Comparison of ENCODE assay signal across 18 cellular contexts in the genomic region with DNA sequence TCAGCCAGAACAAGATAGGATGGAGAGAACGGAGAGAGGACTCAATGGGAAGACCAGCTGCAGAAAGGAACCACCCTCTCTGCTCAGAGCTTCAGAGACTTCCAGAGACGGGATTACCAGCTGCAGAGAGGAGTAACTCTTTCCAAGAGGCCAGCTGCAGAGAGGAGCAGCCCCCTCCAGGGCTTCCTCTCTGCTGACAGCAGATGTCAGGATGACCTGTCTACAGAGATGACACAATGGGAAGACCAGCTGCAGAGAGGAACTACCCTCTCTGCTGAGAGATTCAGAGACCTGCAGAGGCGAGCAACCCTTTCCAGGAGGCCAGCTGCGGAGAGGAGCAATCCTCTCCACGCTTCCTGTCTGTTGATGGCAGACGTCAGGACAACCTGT.
"Had no signal": no experiment of that assay in that cellular context is flagged by ENCODE, and none has a peak within 500 bp of the region (broad histone marks: within the 10 kb centered on the region; RNA-seq: fewer than 3 reads in every experiment).

No MANE protein-coding gene starts in this region.

- H3K27ac ChIP-seq: psoas muscle, right lobe of liver, VCaP had no signal

- H3K4me1 Mint-ChIP-seq: neural crest cell had no signal

- ATAC-seq: activated CD8-positive, alpha-beta memory T cell treated with anti-CD3 and anti-CD28 coated beads, Interleukin-2, amount 10 ng/mL, durations not matched to agents 7 days and 5 days; activated naive CD4-positive, alpha-beta T cell treated with anti-CD3 and anti-CD28 coated beads, Interleukin-2, amount 50 U/mL, for 72 hours; activated T-cell treated with anti-CD3 and anti-CD28 coated beads, Interleukin-2, amount 50 U/mL, for 4 hours; stimulated activated naive CD8-positive, alpha-beta T cell treated with anti-CD3 and anti-CD28 coated beads, Interleukin-15, amount 100 ng/mL, for 72 hours had no signal

- DNase-seq: activated CD4-positive, alpha-beta memory T cell treated with anti-CD3 and anti-CD28 coated beads for 36 hours; activated CD4-positive, alpha-beta T cell treated with anti-CD3 and anti-CD28 coated beads for 1 hour; activated CD8-positive, alpha-beta memory T cell treated with anti-CD3 and anti-CD28 coated beads, Interleukin-2, amount 10 ng/mL, durations not matched to agents 7 days and 5 days; activated effector memory CD4-positive, alpha-beta T cell treated with anti-CD3 and anti-CD28 coated beads, Interleukin-2, amount 50 U/mL, for 16 hours; activated T-cell treated with anti-CD3 and anti-CD28 coated beads, Interleukin-2, amount 50 U/mL, for 4 hours; central memory CD4-positive, alpha-beta T cell; effector memory CD4-positive, alpha-beta T cell; foreskin fibroblast; glutamatergic neuron; midbrain; psoas muscle; right lobe of liver; stimulated activated naive CD8-positive, alpha-beta T cell treated with anti-CD3 and anti-CD28 coated beads, Interleukin-15, amount 100 ng/mL, for 72 hours had no signal

- H3K9me3 ChIP-seq: psoas muscle, right lobe of liver had no signal

- H3K9me3 Mint-ChIP-seq: activated CD4-positive, alpha-beta memory T cell treated with anti-CD3 and anti-CD28 coated beads for 36 hours; activated naive CD4-positive, alpha-beta T cell treated with anti-CD3 and anti-CD28 coated beads, Interleukin-2, amount 50 U/mL, for 72 hours; neural crest cell; stimulated activated naive CD8-positive, alpha-beta T cell treated with anti-CD3 and anti-CD28 coated beads, Interleukin-15, amount 100 ng/mL, for 72 hours; type B pancreatic cell had no signal

- H3K27me3 ChIP-seq: right lobe of liver had no signal

- H3K4me1 ChIP-seq: psoas muscle, right lobe of liver had no signal

- H3K36me3 Mint-ChIP-seq: activated CD4-positive, alpha-beta memory T cell treated with anti-CD3 and anti-CD28 coated beads for 36 hours; activated CD8-positive, alpha-beta memory T cell treated with anti-CD3 and anti-CD28 coated beads, Interleukin-2, amount 10 ng/mL, durations not matched to agents 7 days and 5 days; activated naive CD4-positive, alpha-beta T cell treated with anti-CD3 and anti-CD28 coated beads, Interleukin-2, amount 50 U/mL, for 72 hours; type B pancreatic cell had no signal

- H3K4me3 Mint-ChIP-seq: activated CD4-positive, alpha-beta memory T cell treated with anti-CD3 and anti-CD28 coated beads for 36 hours; activated CD8-positive, alpha-beta memory T cell treated with anti-CD3 and anti-CD28 coated beads, Interleukin-2, amount 10 ng/mL, durations not matched to agents 7 days and 5 days; activated T-cell treated with anti-CD3 and anti-CD28 coated beads, Interleukin-2, amount 50 U/mL, for 4 hours; neural crest cell; stimulated activated naive CD8-positive, alpha-beta T cell treated with anti-CD3 and anti-CD28 coated beads, Interleukin-15, amount 100 ng/mL, for 72 hours; type B pancreatic cell had no signal

- H3K27me3 Mint-ChIP-seq: activated CD4-positive, alpha-beta memory T cell treated with anti-CD3 and anti-CD28 coated beads for 36 hours; stimulated activated naive CD8-positive, alpha-beta T cell treated with anti-CD3 and anti-CD28 coated beads, Interleukin-15, amount 100 ng/mL, for 72 hours had no signal

- H3K27ac Mint-ChIP-seq: activated CD4-positive, alpha-beta memory T cell treated with anti-CD3 and anti-CD28 coated beads for 36 hours; activated CD8-positive, alpha-beta memory T cell treated with anti-CD3 and anti-CD28 coated beads, Interleukin-2, amount 10 ng/mL, durations not matched to agents 7 days and 5 days; activated naive CD4-positive, alpha-beta T cell treated with anti-CD3 and anti-CD28 coated beads, Interleukin-2, amount 50 U/mL, for 72 hours; stimulated activated naive CD8-positive, alpha-beta T cell treated with anti-CD3 and anti-CD28 coated beads, Interleukin-15, amount 100 ng/mL, for 72 hours; type B pancreatic cell had no signal

- H3K36me3 ChIP-seq: right lobe of liver had no signal

- H3K4me3 ChIP-seq: lung, psoas muscle, right lobe of liver had no signal
